In genomic region chr6:131519670-131520436, GRCh38 we compare ENCODE assay signal across 8 cellular contexts. TPM values are rescaled to one million over a fixed set of nuclear protein-coding genes. Genes with fewer than 3 reads are reported as not detected.
DNase-seq lines count a peak whose midpoint lies in the region; ATAC-seq and TF ChIP-seq lines count a peak whose summit lies in the region.

No MANE protein-coding gene starts in this region.

- H2BK15ac ChIP-seq in mesenchymal stem cell (ENCODE audit: low read depth, poor library complexity, severe bottlenecking): no peak overlapping the region

- no peak overlapping the region for H3K14ac ChIP-seq in mesenchymal stem cell (ENCODE audit: low read length in 2 of 2)

- H3K18ac ChIP-seq in mesenchymal stem cell (ENCODE audit: low read depth in 1 of 2, low read length in 2 of 2): no peak overlapping the region

- H4K20me1 ChIP-seq in SK-N-SH (ENCODE audit: insufficient read depth) (no peaks in the 10 kb centered on the region), mammary epithelial cell (ENCODE audit: insufficient read depth, low read length) (no peaks in the 10 kb centered on the region)

- intact Hi-C loops in mammary epithelial cell (cut with micrococcal nuclease): loop anchor here (1.0 kb wide), 1 partner anchor 108 kb away; the partner anchor contains the start of gene MED23

- no peak overlapping the region for H2AK5ac ChIP-seq in mesenchymal stem cell (ENCODE audit: low read length, severe bottlenecking)

- dilution Hi-C loops in mammary epithelial cell (cut with HindIII; ENCODE audit: low sequenced_read_pairs): no loop called here

- peak; percentile 63 for TF ChIP-seq RAD21 in SK-N-SH (IDR thresholded peaks at IDR 0.05; ENCODE audit: low read length)

- H3K4me2 ChIP-seq in SK-N-SH: no peak overlapping the region
- H3K4me2 ChIP-seq in mammary epithelial cell (ENCODE audit: insufficient read depth, low read depth, low read length): no peak overlapping the region
- H3K4me2 ChIP-seq in mesenchymal stem cell (ENCODE audit: low read length, poor library complexity, severe bottlenecking): no peak overlapping the region

- no peak overlapping the region for H3K23ac ChIP-seq in mesenchymal stem cell (ENCODE audit: low read length in 2 of 2)

- in situ Hi-C loops in mammary epithelial cell (cut with MboI; ENCODE audit: low sequenced_read_pairs in 2 of 2): loop anchor here (10.0 kb wide), 2 partner anchors 335 to 635 kb away; no protein-coding TSS in a partner anchor

- H3K9me3 ChIP-seq in SK-N-SH: no peaks in the 10 kb centered on the region
- no peaks in the 10 kb centered on the region for H3K9me3 ChIP-seq in mammary epithelial cell (replicated peaks; ENCODE audit: insufficient read depth, low read length)
- H3K9me3 ChIP-seq in mesenchymal stem cell (ENCODE audit: control insufficient read depth, low read length): peaks cover 10% of the 10 kb centered on the region

- CTCF ChIA-PET in SK-N-SH (lab: Yijun Ruan, JAX) (interaction anchor here (0.7 to 4.0 kb wide), 24 partner anchors 10 to 657 kb away, joined by 3 to 36 read pairs (median 4); partner anchors contain the start of gene MED23), mammary epithelial cell (lab: Charles Lee; ENCODE audit: low non-redundant PET) (interaction anchor here (0.5 kb wide), 1 partner anchor 288 kb away, joined by 3 read pairs; no protein-coding TSS in a partner anchor)

- no peaks in the 10 kb centered on the region for H3F3A ChIP-seq in SK-N-SH (replicated peaks; ENCODE audit: insufficient read depth)

- H2BK12ac ChIP-seq in mesenchymal stem cell (ENCODE audit: low read length in 2 of 2): no peak overlapping the region

- 0% methylated on average over 2 of the region's 2 CpGs for WGBS in SK-N-SH (ENCODE audit: low lambda C conversion rate)
- WGBS in mammary epithelial cell (ENCODE audit: low coverage, missing lambda C conversion rate): 0% methylated on average over 1 of the region's 2 CpGs
- 72% methylated on average over 2 of the region's 2 CpGs for WGBS in mesenchymal stem cell

- TF ChIP-seq CTCF in SK-N-SH (IDR thresholded peaks at IDR 0.05): peak; percentile 59
- TF ChIP-seq CTCF in mammary epithelial cell (conservative IDR thresholded peaks at IDR 0.05 in 1 of 2, IDR thresholded peaks at IDR 0.05 in 1 of 2; ENCODE audit: extremely low read depth in 1 of 2, insufficient read depth in 1 of 2, low read depth in 1 of 2, low read length in 2 of 2): peak; percentile 45 to 72

- H3K79me1 ChIP-seq in mesenchymal stem cell (replicated peaks; ENCODE audit: low read length, poor library complexity, severe bottlenecking): no peaks in the 10 kb centered on the region

- POLR2A ChIA-PET in SK-N-SH (lab: Yijun Ruan, JAX): no interaction called here

- H3K9me2 ChIP-seq in SK-N-SH: no peaks in the 10 kb centered on the region

- H3K36me3 ChIP-seq in SK-N-SH (replicated peaks in 1 of 2; ENCODE audit: control insufficient read depth in 1 of 2, insufficient read depth in 2 of 2, low read length in 1 of 2) (no peaks in the 10 kb centered on the region), mammary epithelial cell (ENCODE audit: insufficient read depth, low read length) (no peaks in the 10 kb centered on the region), mesenchymal stem cell (ENCODE audit: control insufficient read depth in 1 of 2, insufficient read depth in 2 of 2, low read depth in 1 of 2, low read length in 2 of 2) (no peaks in the 10 kb centered on the region)

- peak; percentile 100 for ATAC-seq in GM21576 (IDR thresholded peaks at IDR 0.05; ENCODE audit: unreplicated experiment)

- no peak overlapping the region for H3K4ac ChIP-seq in mesenchymal stem cell (ENCODE audit: low read depth in 1 of 2, low read length in 2 of 2)

- no peak overlapping the region for H3K4me3 ChIP-seq in SK-N-SH (ENCODE audit: low read depth in 2 of 2, low read length in 1 of 2)
- H3K4me3 ChIP-seq in mammary epithelial cell (replicated peaks in 1 of 3; ENCODE audit: insufficient read depth in 1 of 3, low read depth in 2 of 3, low read length in 3 of 3): no peak overlapping the region
- no peak overlapping the region for H3K4me3 ChIP-seq in mesenchymal stem cell (ENCODE audit: insufficient read depth in 1 of 2, low read depth in 1 of 2, low read length in 2 of 2)

- no peak for TF ChIP-seq EP300 in SK-N-SH (IDR thresholded peaks at IDR 0.05; ENCODE audit: borderline replicate concordance in 1 of 2, low read depth in 1 of 2, low read length in 1 of 2)

- H3K27me3 ChIP-seq in SK-N-SH (ENCODE audit: insufficient read depth) (no peaks in the 10 kb centered on the region), mammary epithelial cell (ENCODE audit: insufficient read depth, low read length) (peaks cover 2% of the 10 kb centered on the region), mesenchymal stem cell (ENCODE audit: control insufficient read depth in 1 of 2, insufficient read depth in 1 of 2, low read length in 2 of 2) (no peaks in the 10 kb centered on the region)

- H3K4me1 ChIP-seq in SK-N-SH (ENCODE audit: control insufficient read depth in 1 of 2, insufficient read depth in 2 of 2, low read depth in 1 of 2, low read length in 1 of 2): no peaks in the 10 kb centered on the region
- H3K4me1 ChIP-seq in mammary epithelial cell (ENCODE audit: insufficient read depth, low read length): no peaks in the 10 kb centered on the region
- H3K4me1 ChIP-seq in mesenchymal stem cell (ENCODE audit: control insufficient read depth, insufficient read depth, low read depth, low read length): no peaks in the 10 kb centered on the region

- H3K79me2 ChIP-seq in SK-N-SH (ENCODE audit: insufficient read depth) (no peaks in the 10 kb centered on the region), mammary epithelial cell (ENCODE audit: insufficient read depth, low read length) (no peaks in the 10 kb centered on the region)

- H4K91ac ChIP-seq in mesenchymal stem cell (ENCODE audit: low read length): no peak overlapping the region

- no peak overlapping the region for H4K8ac ChIP-seq in mesenchymal stem cell (ENCODE audit: low read length)

- H2BK120ac ChIP-seq in mesenchymal stem cell (ENCODE audit: low read depth, low read length): no peak overlapping the region

- no TSS peak for BruUV-seq in mammary epithelial cell (replicated peaks; lab: Mats Ljungman, UMichigan)

- no peak overlapping the region for H2BK5ac ChIP-seq in mesenchymal stem cell (ENCODE audit: low read depth, low read length, poor library complexity, severe bottlenecking)

- H3K27ac ChIP-seq in SK-N-SH (ENCODE audit: low read depth in 2 of 2, low read length in 1 of 2): no peak overlapping the region
- no peak overlapping the region for H3K27ac ChIP-seq in mammary epithelial cell (ENCODE audit: insufficient read depth, low read depth, low read length)
- H3K27ac ChIP-seq in mesenchymal stem cell (ENCODE audit: low read length, poor library complexity, severe bottlenecking): no peak overlapping the region

- H2AFZ ChIP-seq in SK-N-SH (ENCODE audit: low read depth) (no peak overlapping the region), mammary epithelial cell (ENCODE audit: low read depth, low read length) (no peak overlapping the region), mesenchymal stem cell (ENCODE audit: low read depth, low read length) (no peak overlapping the region)

- DNase-seq in NOMO-1 treated with DMSO at 0.1 percent for 48 hours (lab: John Stamatoyannopoulos, UW; ENCODE audit: unreplicated experiment) (peak; percentile 19), NOMO-1 treated with dmso at 0.1 percent for 144 hours (lab: John Stamatoyannopoulos, UW; ENCODE audit: unreplicated experiment) (no peak), HT1080 (ENCODE audit: low read depth) (peak; percentile 39), SK-N-SH (peak; percentile 21), mammary epithelial cell (peak; percentile 29), mesenchymal stem cell (peak; percentile 46), NCI-H2107 treated with DMSO at 0.1 percent for 48 hours (lab: John Stamatoyannopoulos, UW; ENCODE audit: unreplicated experiment) (no peak)

- H3K9ac ChIP-seq in SK-N-SH (no peak overlapping the region), mammary epithelial cell (ENCODE audit: insufficient read depth, low read length) (no peak overlapping the region), mesenchymal stem cell (ENCODE audit: low read length) (no peak overlapping the region)

TF ChIP-seq in SK-N-SH, 30 proteins besides CTCF, POLR2A, EP300 and RAD21:
- TF ChIP-seq IRF3 (IDR thresholded peaks at IDR 0.05; ENCODE audit: low read depth, low read length) (no peak), SMC3 (IDR thresholded peaks at IDR 0.05; ENCODE audit: low read depth, low read length) (peak; percentile 47), NFIC (IDR thresholded peaks at IDR 0.05; ENCODE audit: borderline replicate concordance) (no peak), POLR2AphosphoS5 (IDR thresholded peaks at IDR 0.05; ENCODE audit: low read depth, low read length) (no peak)

RNA-seq across cellular contexts. Expression of gene ARG1, which starts 53.2 kb away (rescaled TPM):
- total RNA-seq in HT1080 (2014; rRNA removed; shearing (Covaris generic)): not detected in 2 replicates
- polyA plus RNA-seq in HT1080 (2015; cell fraction: cytosol; rRNA removed): not detected in 2 replicates
- not detected in 2 replicates for polyA plus RNA-seq in HT1080 (2015; cell fraction: nucleus; rRNA removed)
- not detected in 2 replicates for polyA plus RNA-seq in SK-N-SH (2012; rRNA removed)
- not detected in 2 replicates for polyA plus RNA-seq in SK-N-SH (2012; cell fraction: cytosol; rRNA removed)
- not detected in 2 replicates for polyA plus RNA-seq in SK-N-SH (2012; cell fraction: nucleus; rRNA removed)
- total RNA-seq in mammary epithelial cell: not detected
- polyA plus RNA-seq in mammary epithelial cell: not detected
- not detected for polyA minus RNA-seq in mammary epithelial cell
- polyA plus RNA-seq in mesenchymal stem cell (2013, experiment 1 of 2): not detected
- not detected for polyA plus RNA-seq in mesenchymal stem cell (2013, experiment 2 of 2)

Comparison
In these comparisons a context has a peak if more than half of its experiments do, and no peak if none do; other contexts are left out.
1. DNase-seq: peak in NOMO-1 treated with DMSO at 0.1 percent for 48 hours (single experiment), HT1080 (single experiment), SK-N-SH (single experiment), mammary epithelial cell (single experiment) and mesenchymal stem cell (single experiment); none in NOMO-1 treated with dmso at 0.1 percent for 144 hours (single experiment) and NCI-H2107 treated with DMSO at 0.1 percent for 48 hours (single experiment).